Comparison of ENCODE assay signal across 1 cellular context in genomic region chr17:48522990-48523389, GRCh38.
TF ChIP-seq lines count a peak whose summit lies in the region.

No MANE protein-coding gene starts in this region.

TF ChIP-seq in HepG2, 621 proteins besides CTCF, POLR2A, EP300 and RAD21:
- TF ChIP-seq SSRP1 (CRISPR knock-in tag; IDR thresholded peaks at IDR 0.05) (no peak), ZNF552 (CRISPR knock-in tag; IDR thresholded peaks at IDR 0.05; ENCODE audit: borderline replicate concordance) (no peak), CEBPB (IDR thresholded peaks at IDR 0.05; ENCODE audit: borderline replicate concordance, low read depth, low read length) (peak; percentile 61), ZNF7 (CRISPR knock-in tag; IDR thresholded peaks at IDR 0.05) (no peak), SRY (CRISPR knock-in tag; IDR thresholded peaks at IDR 0.05) (no peak), ZNF530 (CRISPR knock-in tag; IDR thresholded peaks at IDR 0.05; ENCODE audit: low read depth) (no peak), ZNF414 (CRISPR knock-in tag; IDR thresholded peaks at IDR 0.05) (no peak), CEBPG (CRISPR knock-in tag; IDR thresholded peaks at IDR 0.05) (0 out of 2 replicates have a peak, but pooled peaks have one; percentile 14), SMYD3 (CRISPR knock-in tag; IDR thresholded peaks at IDR 0.05) (no peak), SP140L (CRISPR knock-in tag; IDR thresholded peaks at IDR 0.05; ENCODE audit: borderline replicate concordance) (no peak)
